Comparison of ENCODE assay signal across 10 cellular contexts in the genomic region with DNA sequence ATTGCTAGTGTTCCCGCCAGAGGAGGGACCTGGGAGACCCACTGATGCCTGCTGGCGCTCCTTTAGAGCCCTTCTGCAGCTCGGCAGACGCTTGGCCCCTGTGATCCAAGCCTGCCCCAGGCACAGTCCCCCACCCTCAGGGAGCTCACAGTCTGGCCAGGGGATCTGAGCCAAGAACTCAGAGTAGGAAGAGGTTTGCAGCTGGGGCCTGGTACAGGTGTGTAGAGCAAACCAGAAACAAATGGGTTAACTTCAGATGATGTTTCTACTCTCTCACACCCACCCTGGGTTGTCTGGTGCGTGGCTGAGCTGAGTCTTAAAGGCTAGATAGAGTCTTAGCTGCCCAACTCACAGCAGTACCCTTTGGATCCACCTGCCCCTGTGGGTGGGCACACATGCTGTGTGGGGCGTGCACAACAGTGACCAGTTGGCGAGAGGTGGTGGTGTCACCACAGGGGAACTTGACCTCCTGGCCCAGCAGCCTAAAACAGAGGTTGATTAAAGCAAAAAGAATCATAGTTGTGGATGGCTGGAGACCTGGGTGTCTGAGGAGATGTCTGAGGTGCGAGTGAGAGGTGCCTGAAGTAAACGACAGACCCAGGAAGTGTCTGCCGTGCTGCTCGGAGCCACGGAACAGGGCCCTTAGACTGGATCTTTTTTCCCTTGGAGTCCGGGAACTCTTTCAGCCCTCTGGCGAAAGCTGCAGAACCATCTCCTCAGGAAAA. TPM values are rescaled to one million over a fixed set of nuclear protein-coding genes. Genes with fewer than 3 reads are reported as not detected.
DNase-seq lines count a peak whose midpoint lies in the region; ATAC-seq, FAIRE-seq and TF ChIP-seq lines count a peak whose summit lies in the region.
"Had no signal": no experiment of that assay in that cellular context is flagged by ENCODE, and none has a peak within 500 bp of the region (broad histone marks: within the 10 kb centered on the region; RNA-seq: fewer than 3 reads in every experiment).

No MANE protein-coding gene starts in this region.

- no peak for FAIRE-seq in GM12878 (lab: Jason Lieb, UNC)

- TF ChIP-seq CTCF in heart left ventricle (IDR thresholded peaks at IDR 0.05) (no peak), GM12878 (IDR thresholded peaks at IDR 0.05 in 2 of 3, conservative IDR thresholded peaks at IDR 0.05 in 1 of 3; ENCODE audit: control insufficient read depth in 2 of 3, extremely low read depth in 1 of 3, insufficient read depth in 1 of 3, low read depth in 3 of 3, low read length in 3 of 3) (no peak), tibial nerve (IDR thresholded peaks at IDR 0.05) (no peak)

- TF ChIP-seq RAD21 in GM12878 (IDR thresholded peaks at IDR 0.05; ENCODE audit: insufficient read depth, low read depth, low read length), result no peak

- peak overlapping the region; percentile 51 for H2AFZ ChIP-seq in GM12878 (ENCODE audit: control insufficient read depth, low read depth, low read length)

- RAD21 ChIA-PET in GM12878 (lab: Charles Lee; ENCODE audit: unreplicated experiment), result interaction anchor here (1.1 to 25.6 kb wide), 7 partner anchors 8 to 173 kb away, joined by 3 to 544 read pairs (median 6); a partner anchor contains a TSS

- no peaks in the 10 kb centered on the region for H4K20me1 ChIP-seq in GM12878 (ENCODE audit: control insufficient read depth, insufficient read depth)

- DNase-seq in heart left ventricle (no peak), left ventricle myocardium superior (no peak), GM12878 (ENCODE audit: low read depth, low spot score) (no peak), myocyte (ENCODE audit: low read depth) (peak; percentile 59), tibial nerve (ENCODE audit: low spot score in 2 of 2) (no peak), AG08395 (ENCODE audit: low spot score) (no peak), mesenteric fat pad (ENCODE audit: low spot score) (no peak)
- DNase-seq: stimulated activated CD4-positive, alpha-beta T cell treated with anti-CD3 and anti-CD28 coated beads, Interleukin-4, amount 100 ng/mL, for 1 hour had no signal

- ATAC-seq in heart left ventricle, result no peak
- no peak for ATAC-seq in left ventricle myocardium superior
- ATAC-seq in GM12878, result peak; percentile 2
- ATAC-seq in GM21423 (IDR thresholded peaks at IDR 0.05; ENCODE audit: unreplicated experiment), result no peak

- H3K79me2 ChIP-seq in GM12878 (ENCODE audit: control insufficient read depth, insufficient read depth, low read length), result peaks cover 3% of the 10 kb centered on the region

- no peaks in the 10 kb centered on the region for H3K36me3 ChIP-seq in heart left ventricle
- H3K36me3 ChIP-seq in GM12878 (ENCODE audit: control insufficient read depth in 2 of 2, insufficient read depth in 2 of 2, low read length in 1 of 2), result no peaks in the 10 kb centered on the region
- no peaks in the 10 kb centered on the region for H3K36me3 ChIP-seq in tibial nerve

- POLR2A ChIA-PET in GM12878 (lab: Charles Lee), result interaction anchor here (1.9 to 16.7 kb wide), 4 partner anchors 8 to 35 kb away, joined by 4 to 312 read pairs (median 154); a partner anchor contains a TSS

- TF ChIP-seq EP300 in GM12878 (IDR thresholded peaks at IDR 0.05; ENCODE audit: borderline replicate concordance in 1 of 2, control insufficient read depth in 1 of 2, low read depth in 2 of 2, low read length in 2 of 2) (no peak), tibial nerve (IDR thresholded peaks at IDR 0.05) (no peak)

- intact Hi-C loops in heart left ventricle (cut with DNase I) (loop anchor here in 1 of 10 donors (5.0 kb wide), 1 partner anchor 36 kb away; no protein-coding TSS in a partner anchor), left ventricle myocardium superior (cut with micrococcal nuclease) (no loop called here), GM12878 (cut with micrococcal nuclease; ENCODE audit: unreplicated experiment) (no loop called here)

- H3K4me3 ChIP-seq in heart left ventricle, result peak overlapping the region in 2 of 12 donors; percentile 18 to 33
- no peak overlapping the region for H3K4me3 ChIP-seq in GM12878
- H3K4me3 ChIP-seq in tibial nerve, result no peak overlapping the region

- TF ChIP-seq POLR2A in heart left ventricle (IDR thresholded peaks at IDR 0.05), result no peak
- TF ChIP-seq POLR2A in GM12878 (IDR thresholded peaks at IDR 0.05; ENCODE audit: low read depth, low read length), result no peak
- TF ChIP-seq POLR2A in tibial nerve (IDR thresholded peaks at IDR 0.05), result no peak

- peak overlapping the region; percentile 10 to 99 (median 76) for H3K27ac ChIP-seq in heart left ventricle
- peak overlapping the region; percentile 72 for H3K27ac ChIP-seq in GM12878 (ENCODE audit: control insufficient read depth, insufficient read depth)
- H3K27ac ChIP-seq in tibial nerve, result peak overlapping the region in 3 of 4 donors; percentile 12 to 74 (median 71)

- H3K4me1 ChIP-seq in heart left ventricle (peaks cover under 1 to 95% (median 28%) of the 10 kb centered on the region in 12 donors), GM12878 (ENCODE audit: control insufficient read depth, insufficient read depth, low read length) (peaks cover 68% of the 10 kb centered on the region), tibial nerve (peaks cover 0 to 18% (median 10%) of the 10 kb centered on the region in 4 donors)

- peak overlapping the region; percentile 0 for H3K4me2 ChIP-seq in GM12878 (ENCODE audit: control insufficient read depth, insufficient read depth)

- SMC1A ChIA-PET in GM12878 (lab: Charles Lee; ENCODE audit: uncharacterized antibody, unreplicated experiment), result interaction anchor here (0.6 to 17.6 kb wide), 7 partner anchors 6 to 51 kb away, joined by 4 to 355 read pairs (median 14); a partner anchor contains a TSS

- in situ Hi-C loops in GM12878 (cut with MboI), result no loop called here

- peak overlapping the region; percentile 11; the same call in 1 of the 2 replicates for H3K9ac ChIP-seq in GM12878 (ENCODE audit: control insufficient read depth, insufficient read depth, low read length)

- H3K9me3 ChIP-seq in heart left ventricle (no peaks in the 10 kb centered on the region), GM12878 (replicated peaks; ENCODE audit: control insufficient read depth, insufficient read depth, low read length) (no peaks in the 10 kb centered on the region), tibial nerve (no peaks in the 10 kb centered on the region)

- H3K27me3 ChIP-seq in heart left ventricle (no peaks in the 10 kb centered on the region), GM12878 (replicated peaks in 1 of 2; ENCODE audit: control insufficient read depth in 2 of 2, insufficient read depth in 2 of 2, low read length in 1 of 2) (no peaks in the 10 kb centered on the region), tibial nerve (no peaks in the 10 kb centered on the region)

- 71 to 85% (median 72%) methylated on average over 12 to 14 of the region's 14 CpGs for WGBS in heart left ventricle, 4 donors
- WGBS in GM12878 (ENCODE audit: insufficient coverage, insufficient replicate concordance, low lambda C conversion rate, missing lambda C conversion rate), result 89% methylated on average over 14 of the region's 14 CpGs
- WGBS in tibial nerve, 2 donors, result 69 to 76% methylated on average over 11 to 14 of the region's 14 CpGs

- CTCF ChIA-PET in GM12878 (lab: Yijun Ruan, JAX), result interaction anchor here (1.1 to 14.3 kb wide), 7 partner anchors 8 to 52 kb away, joined by 3 to 121 read pairs (median 5); a partner anchor contains a TSS

- no TSS peak for BruUV-seq in GM12878 (replicated peaks; lab: Mats Ljungman, UMichigan)

TF ChIP-seq in GM12878, 131 proteins besides CTCF, POLR2A, EP300 and RAD21:
- TF ChIP-seq ZNF622 (IDR thresholded peaks at IDR 0.05), result no peak
- 0 out of 2 replicates have a peak, but pooled peaks have one; percentile 8 for TF ChIP-seq NR2F1 (conservative IDR thresholded peaks at IDR 0.05)
- no peak for TF ChIP-seq LARP7 (IDR thresholded peaks at IDR 0.05)
- 0 out of 2 replicates have a peak, but pooled peaks have one; percentile 4 for TF ChIP-seq ZNF384 (IDR thresholded peaks at IDR 0.05; ENCODE audit: borderline replicate concordance, low read depth, low read length)

RNA-seq across cellular contexts. Expression of a gene that starts 31.2 kb away (rescaled TPM):
- 100 to 1,000 TPM in 2 of 9 donors, 10 to 100 TPM in 7; 30.3 to 214 (median 54.7) TPM for total RNA-seq in heart left ventricle
- polyA plus RNA-seq in heart left ventricle, result 10 to 100 TPM; 28.8 to 95.6 TPM
- 42.8 TPM for total RNA-seq in left ventricle myocardium superior
- 1,218 and 1,450 TPM in 2 replicates for total RNA-seq in GM12878 (2013; cell fraction: nucleolus; rRNA removed)
- 782 and 1,043 TPM in 2 replicates for total RNA-seq in GM12878 (2014; rRNA removed)
- total RNA-seq in GM12878 (2014; rRNA removed; fragmentation: Illumina TruSeq; extraction: Trizol), result 937 and 1,023 TPM in 2 replicates
- total RNA-seq in GM12878 (2021), result 658 and 735 TPM in 2 replicates
- polyA plus RNA-seq in GM12878 (2011; ENCODE audit: low read depth), result 580 TPM
- polyA plus RNA-seq in GM12878 (2011; rRNA removed), result 2,414 and 3,245 TPM in 2 replicates
- 1,183 and 1,837 TPM in 2 replicates for polyA plus RNA-seq in GM12878 (2011; cell fraction: cytosol; rRNA removed)
- polyA plus RNA-seq in GM12878 (2011; cell fraction: nucleus; rRNA removed), result 432 and 624 TPM in 2 replicates
- polyA plus RNA-seq in GM12878 (2012), result 946 and 1,192 TPM in 2 replicates
- 1,121 and 1,510 TPM in 2 replicates for polyA plus RNA-seq in GM12878 (2014; fragmentation: Illumina TruSeq; extraction: Trizol)
- polyA plus RNA-seq in GM12878 (2014; fragmentation: Nextera tagmentation; extraction: Ambion mirVana), result 1,000 to 10,000 TPM; 1,115 to 1,176 TPM
- polyA plus RNA-seq in GM12878 (2014; rRNA removed), result 687 and 833 TPM in 2 replicates
- 100 to 1,000 TPM; 382 to 384 TPM for polyA plus RNA-seq in GM12878 (2016; fragmentation: Nextera tagmentation; extraction: Ambion mirVana)
- 1,110 and 1,251 TPM in 2 replicates for polyA minus RNA-seq in GM12878 (2011; rRNA and poly(A)+ RNA removed)
- 439 and 473 TPM in 2 replicates for polyA minus RNA-seq in GM12878 (2011; cell fraction: cytosol; rRNA and poly(A)+ RNA removed)
- polyA minus RNA-seq in GM12878 (2011; cell fraction: nucleus; rRNA and poly(A)+ RNA removed), result 84.3 and 111 TPM in 2 replicates
- total RNA-seq in myocyte, result 51.7 and 51.8 TPM in 2 replicates
- polyA plus RNA-seq in myocyte (2012), result 81.4 TPM
- total RNA-seq in tibial nerve, result 100 to 1,000 TPM in 3 of 4 donors, 10 to 100 TPM in 1; 90.0 to 313 (median 105) TPM
- total RNA-seq in mesenteric fat pad, result 404 TPM
- polyA plus RNA-seq: neural cell had no signal
